Comparison of ENCODE assay signal across 8 cellular contexts in genomic region chr12:113333877-113334785, GRCh38. TPM values are rescaled to one million over a fixed set of nuclear protein-coding genes. Genes with fewer than 3 reads are reported as not detected.
A peak's percentile ranks its signal among the peaks of the same experiment; 100 is the strongest.
DNase-seq lines count a peak whose midpoint lies in the region; ATAC-seq, FAIRE-seq and TF ChIP-seq lines count a peak whose summit lies in the region.

No MANE protein-coding gene starts in this region.

- ATAC-seq in HG02623 (IDR thresholded peaks at IDR 0.05; ENCODE audit: unreplicated experiment) = peak; percentile 15
- peak; percentile 6 for ATAC-seq in naive B cell (ENCODE audit: low read depth in 2 of 2)

- H3K4me3 Mint-ChIP-seq in endothelial cell (ENCODE audit: unreplicated experiment) (peak overlapping the region; percentile 97), naive B cell (peak overlapping the region; percentile 91 to 96 (median 94))

- peak overlapping the region; percentile 45 for H3K27ac Mint-ChIP-seq in endothelial cell (ENCODE audit: unreplicated experiment)
- H3K27ac Mint-ChIP-seq in naive B cell = peak overlapping the region; percentile 14 to 96 (median 83)

- TF ChIP-seq CTCF in endothelial cell (IDR thresholded peaks at IDR 0.05; ENCODE audit: unreplicated experiment) = no peak

- H3K4me1 Mint-ChIP-seq in endothelial cell (ENCODE audit: unreplicated experiment) (peaks cover 14% of the 10 kb centered on the region), naive B cell (peaks cover 25 to 43% (median 41%) of the 10 kb centered on the region in 3 donors)

- H3K4me1 ChIP-seq in ES-I3 (ENCODE audit: insufficient read depth, low read length) = no peaks in the 10 kb centered on the region

- H3K9ac ChIP-seq in ES-I3 (ENCODE audit: low read depth, low read length) = peak overlapping the region; percentile 88

- DNase-seq in RPMI8226 (peak; percentile 32), endothelial cell (ENCODE audit: low spot score) (no peak), naive B cell (peak; percentile 7), NCI-H2081 treated with DMSO at 0.1 percent for 48 hours (lab: John Stamatoyannopoulos, UW) (no peak), GM19239 (ENCODE audit: insufficient read length, low spot score) (no peak)
- no peak for DNase-seq in activated CD8-positive, alpha-beta memory T cell treated with anti-CD3 and anti-CD28 coated beads for 24 hours

- no peaks in the 10 kb centered on the region for H3K9me3 ChIP-seq in ES-I3 (ENCODE audit: control insufficient read depth, insufficient read depth, low read length)

- no peaks in the 10 kb centered on the region for H3K36me3 ChIP-seq in ES-I3 (ENCODE audit: insufficient read depth, low read length)

- FAIRE-seq in GM19239 (lab: Jason Lieb, UNC) = no peak

- no peaks in the 10 kb centered on the region for H3K9me3 Mint-ChIP-seq in endothelial cell (ENCODE audit: unreplicated experiment)
- no peaks in the 10 kb centered on the region for H3K9me3 Mint-ChIP-seq in naive B cell

- peaks cover 17% of the 10 kb centered on the region for H3K36me3 Mint-ChIP-seq in endothelial cell (ENCODE audit: low read depth, unreplicated experiment)
- H3K36me3 Mint-ChIP-seq in naive B cell = peaks cover 11 to 13% of the 10 kb centered on the region in 2 donors

- H3K27me3 Mint-ChIP-seq in endothelial cell (ENCODE audit: unreplicated experiment) = peaks cover 1% of the 10 kb centered on the region
- H3K27me3 Mint-ChIP-seq in naive B cell = peaks cover 0 to 8% (median 4%) of the 10 kb centered on the region in 3 donors

RNA-seq across cellular contexts. Expression of gene SLC8B1, which starts 0.8 kb away (rescaled TPM):
- total RNA-seq in endothelial cell (ENCODE audit: unreplicated experiment) = 44.6 TPM
- polyA plus RNA-seq in naive B cell (ENCODE audit: low read depth in 6 of 6) = 10 to 100 TPM in 5 of 6 donors, 1 to 10 TPM in 1; 5.3 to 35.1 (median 14.6) TPM

RNA-seq across cellular contexts. Expression of gene PLBD2, which starts 24.3 kb away (rescaled TPM):
- 26.6 TPM for total RNA-seq in endothelial cell (ENCODE audit: unreplicated experiment)
- 1 to 10 TPM; 1.4 to 6.0 (median 2.6) TPM for polyA plus RNA-seq in naive B cell (ENCODE audit: low read depth in 6 of 6)

Comparison
In these comparisons a context has a peak if more than half of its experiments do, and no peak if none do; other contexts are left out.
1. DNase-seq: peak in RPMI8226 (single experiment) and naive B cell (single experiment); none in endothelial cell (single experiment), NCI-H2081 treated with DMSO at 0.1 percent for 48 hours (single experiment), activated CD8-positive, alpha-beta memory T cell treated with anti-CD3 and anti-CD28 coated beads for 24 hours (single experiment) and GM19239 (single experiment).